ENCODE assay signal across 1 cellular context in genomic region chr5:611731-612486, GRCh38.
A peak's percentile ranks its signal among the peaks of the same experiment; 100 is the strongest.
TF ChIP-seq lines count a peak whose summit lies in the region.

CEP72 (plus strand) TSS chr5:612340; CDS start chr5:612362, 22 bp downstream.

TF ChIP-seq in HepG2, 621 proteins besides CTCF, POLR2A, EP300 and RAD21 (continued from another document and continues in another):
- TF ChIP-seq IRF1 (CRISPR knock-in tag; IDR thresholded peaks at IDR 0.05; ENCODE audit: low read depth) (no peak), ZNF484 (CRISPR knock-in tag; IDR thresholded peaks at IDR 0.05; ENCODE audit: borderline replicate concordance, low read depth) (no peak), ZNF18 (CRISPR knock-in tag; IDR thresholded peaks at IDR 0.05; ENCODE audit: insufficient replicate concordance) (no peak), DRAP1 (CRISPR knock-in tag; IDR thresholded peaks at IDR 0.05) (no peak), KDM5B (CRISPR knock-in tag; IDR thresholded peaks at IDR 0.05; ENCODE audit: borderline replicate concordance) (no peak), NR0B2 (CRISPR knock-in tag; IDR thresholded peaks at IDR 0.05) (0 out of 2 replicates have a peak, but pooled peaks have one; percentile 14), HOXA3 (CRISPR knock-in tag; IDR thresholded peaks at IDR 0.05) (peak; percentile 32), TEF (CRISPR knock-in tag; IDR thresholded peaks at IDR 0.05) (no peak), TARDBP (CRISPR knock-in tag; IDR thresholded peaks at IDR 0.05) (no peak), HOXA7 (CRISPR knock-in tag; IDR thresholded peaks at IDR 0.05) (no peak), ATF2 (CRISPR knock-in tag; IDR thresholded peaks at IDR 0.05) (no peak), TFDP2 (CRISPR knock-in tag; IDR thresholded peaks at IDR 0.05) (peak; percentile 79), SAP130 (CRISPR knock-in tag; IDR thresholded peaks at IDR 0.05; ENCODE audit: low read depth) (peak; percentile 78), SRF (IDR thresholded peaks at IDR 0.05; ENCODE audit: low read depth, low read length) (no peak), RBM22 (optimal IDR thresholded peaks at IDR 0.05; ENCODE audit: low read length) (no peak), WIZ (CRISPR knock-in tag; IDR thresholded peaks at IDR 0.05) (no peak), E2F5 (CRISPR knock-in tag; conservative IDR thresholded peaks at IDR 0.05) (peak; percentile 81; the same call in 1 of the 2 replicates), ZNF609 (CRISPR knock-in tag; IDR thresholded peaks at IDR 0.05; ENCODE audit: borderline replicate concordance) (no peak), KLF15 (CRISPR knock-in tag; IDR thresholded peaks at IDR 0.05; ENCODE audit: borderline replicate concordance) (no peak), ZNF841 (CRISPR knock-in tag; IDR thresholded peaks at IDR 0.05; ENCODE audit: borderline replicate concordance) (no peak), ELF3 (CRISPR knock-in tag; IDR thresholded peaks at IDR 0.05) (no peak; the same call in 1 of the 2 replicates), HDAC1 (CRISPR knock-in tag; IDR thresholded peaks at IDR 0.05) (peak; percentile 72), SNAPC5 (CRISPR knock-in tag; IDR thresholded peaks at IDR 0.05; ENCODE audit: borderline replicate concordance) (no peak), ZBTB26 (CRISPR knock-in tag; IDR thresholded peaks at IDR 0.05; ENCODE audit: borderline replicate concordance) (no peak), ZNF788 (CRISPR knock-in tag; IDR thresholded peaks at IDR 0.05; ENCODE audit: borderline replicate concordance) (no peak), TEAD2 (CRISPR knock-in tag; IDR thresholded peaks at IDR 0.05) (no peak), PRDM10 (CRISPR knock-in tag; IDR thresholded peaks at IDR 0.05; ENCODE audit: low read depth) (peak; percentile 97), ZNF775 (CRISPR knock-in tag; IDR thresholded peaks at IDR 0.05; ENCODE audit: borderline replicate concordance) (no peak), ZNF20 (CRISPR knock-in tag; IDR thresholded peaks at IDR 0.05) (no peak), ZNF670 (CRISPR knock-in tag; IDR thresholded peaks at IDR 0.05; ENCODE audit: borderline replicate concordance) (no peak), CHD2 (IDR thresholded peaks at IDR 0.05; ENCODE audit: low read depth, low read length) (no peak), KMT2A (CRISPR knock-in tag; IDR thresholded peaks at IDR 0.05) (no peak), ZNF598 (CRISPR knock-in tag; IDR thresholded peaks at IDR 0.05; ENCODE audit: borderline replicate concordance) (no peak), ZNF552 (CRISPR knock-in tag; IDR thresholded peaks at IDR 0.05; ENCODE audit: borderline replicate concordance) (no peak), PAXIP1 (CRISPR knock-in tag; conservative IDR thresholded peaks at IDR 0.05) (no peak), KAT7 (CRISPR knock-in tag; IDR thresholded peaks at IDR 0.05; ENCODE audit: borderline replicate concordance) (no peak), GABPB1 (CRISPR knock-in tag; IDR thresholded peaks at IDR 0.05) (peak; percentile 45; the same call in 1 of the 2 replicates), ZNF746 (CRISPR knock-in tag; IDR thresholded peaks at IDR 0.05) (no peak)
